In the genomic region with DNA sequence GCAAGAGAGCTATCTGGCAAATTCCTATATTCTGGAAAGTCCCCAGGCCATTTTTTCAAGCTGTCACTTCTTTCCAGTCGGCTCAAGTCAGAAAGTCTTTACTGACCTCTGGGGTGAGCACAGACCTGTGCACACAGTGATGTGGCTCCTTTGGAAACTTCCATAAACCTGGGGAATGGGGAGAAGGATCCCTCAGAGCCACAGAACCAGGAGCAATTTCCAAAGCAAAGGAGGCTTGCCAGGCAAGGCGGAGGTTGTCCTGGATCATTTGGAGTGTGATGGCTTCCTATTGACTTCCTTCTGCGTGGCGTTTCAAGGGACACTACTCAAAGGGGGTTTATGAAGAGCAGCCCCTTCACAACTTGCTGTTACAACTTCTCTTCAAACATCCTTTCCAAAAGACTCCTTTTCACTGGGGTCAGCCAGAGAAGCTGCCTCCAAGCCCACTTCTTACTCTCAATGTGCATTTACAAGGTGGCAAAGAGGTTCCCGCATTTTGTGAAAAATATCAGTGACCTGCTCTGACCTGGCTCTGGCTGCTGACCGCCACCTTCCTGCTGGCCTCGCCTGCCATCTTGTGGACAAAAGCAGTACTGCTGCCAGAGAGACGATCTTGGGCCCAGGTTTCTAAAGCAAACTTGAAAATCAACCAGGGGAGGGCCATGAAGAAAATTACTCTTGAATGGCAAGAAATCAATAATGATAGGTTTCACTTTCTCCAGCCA, we compare ENCODE assay signal across 1 cellular context.
TF ChIP-seq lines count a peak whose summit lies in the region.

No MANE protein-coding gene starts in this region.

TF ChIP-seq in HepG2, 621 proteins besides CTCF, POLR2A, EP300 and RAD21 (continued from another document and continues in another):
- TF ChIP-seq, protein P1, sequence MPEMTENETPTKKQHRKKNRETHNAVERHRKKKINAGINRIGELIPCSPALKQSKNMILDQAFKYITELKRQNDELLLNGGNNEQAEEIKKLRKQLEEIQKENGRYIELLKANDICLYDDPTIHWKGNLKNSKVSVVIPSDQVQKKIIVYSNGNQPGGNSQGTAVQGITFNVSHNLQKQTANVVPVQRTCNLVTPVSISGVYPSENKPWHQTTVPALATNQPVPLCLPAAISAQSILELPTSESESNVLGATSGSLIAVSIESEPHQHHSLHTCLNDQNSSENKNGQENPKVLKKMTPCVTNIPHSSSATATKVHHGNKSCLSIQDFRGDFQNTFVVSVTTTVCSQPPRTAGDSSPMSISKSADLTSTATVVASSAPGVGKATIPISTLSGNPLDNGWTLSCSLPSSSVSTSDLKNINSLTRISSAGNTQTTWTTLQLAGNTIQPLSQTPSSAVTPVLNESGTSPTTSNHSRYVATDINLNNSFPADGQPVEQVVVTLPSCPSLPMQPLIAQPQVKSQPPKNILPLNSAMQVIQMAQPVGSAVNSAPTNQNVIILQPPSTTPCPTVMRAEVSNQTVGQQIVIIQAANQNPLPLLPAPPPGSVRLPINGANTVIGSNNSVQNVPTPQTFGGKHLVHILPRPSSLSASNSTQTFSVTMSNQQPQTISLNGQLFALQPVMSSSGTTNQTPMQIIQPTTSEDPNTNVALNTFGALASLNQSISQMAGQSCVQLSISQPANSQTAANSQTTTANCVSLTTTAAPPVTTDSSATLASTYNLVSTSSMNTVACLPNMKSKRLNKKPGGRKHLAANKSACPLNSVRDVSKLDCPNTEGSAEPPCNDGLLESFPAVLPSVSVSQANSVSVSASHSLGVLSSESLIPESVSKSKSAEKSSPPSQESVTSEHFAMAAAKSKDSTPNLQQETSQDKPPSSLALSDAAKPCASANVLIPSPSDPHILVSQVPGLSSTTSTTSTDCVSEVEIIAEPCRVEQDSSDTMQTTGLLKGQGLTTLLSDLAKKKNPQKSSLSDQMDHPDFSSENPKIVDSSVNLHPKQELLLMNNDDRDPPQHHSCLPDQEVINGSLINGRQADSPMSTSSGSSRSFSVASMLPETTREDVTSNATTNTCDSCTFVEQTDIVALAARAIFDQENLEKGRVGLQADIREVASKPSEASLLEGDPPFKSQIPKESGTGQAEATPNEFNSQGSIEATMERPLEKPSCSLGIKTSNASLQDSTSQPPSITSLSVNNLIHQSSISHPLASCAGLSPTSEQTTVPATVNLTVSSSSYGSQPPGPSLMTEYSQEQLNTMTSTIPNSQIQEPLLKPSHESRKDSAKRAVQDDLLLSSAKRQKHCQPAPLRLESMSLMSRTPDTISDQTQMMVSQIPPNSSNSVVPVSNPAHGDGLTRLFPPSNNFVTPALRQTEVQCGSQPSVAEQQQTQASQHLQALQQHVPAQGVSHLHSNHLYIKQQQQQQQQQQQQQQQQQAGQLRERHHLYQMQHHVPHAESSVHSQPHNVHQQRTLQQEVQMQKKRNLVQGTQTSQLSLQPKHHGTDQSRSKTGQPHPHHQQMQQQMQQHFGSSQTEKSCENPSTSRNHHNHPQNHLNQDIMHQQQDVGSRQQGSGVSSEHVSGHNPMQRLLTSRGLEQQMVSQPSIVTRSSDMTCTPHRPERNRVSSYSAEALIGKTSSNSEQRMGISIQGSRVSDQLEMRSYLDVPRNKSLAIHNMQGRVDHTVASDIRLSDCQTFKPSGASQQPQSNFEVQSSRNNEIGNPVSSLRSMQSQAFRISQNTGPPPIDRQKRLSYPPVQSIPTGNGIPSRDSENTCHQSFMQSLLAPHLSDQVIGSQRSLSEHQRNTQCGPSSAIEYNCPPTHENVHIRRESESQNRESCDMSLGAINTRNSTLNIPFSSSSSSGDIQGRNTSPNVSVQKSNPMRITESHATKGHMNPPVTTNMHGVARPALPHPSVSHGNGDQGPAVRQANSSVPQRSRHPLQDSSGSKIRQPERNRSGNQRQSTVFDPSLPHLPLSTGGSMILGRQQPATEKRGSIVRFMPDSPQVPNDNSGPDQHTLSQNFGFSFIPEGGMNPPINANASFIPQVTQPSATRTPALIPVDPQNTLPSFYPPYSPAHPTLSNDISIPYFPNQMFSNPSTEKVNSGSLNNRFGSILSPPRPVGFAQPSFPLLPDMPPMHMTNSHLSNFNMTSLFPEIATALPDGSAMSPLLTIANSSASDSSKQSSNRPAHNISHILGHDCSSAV (CRISPR knock-in tag; IDR thresholded peaks at IDR 0.05; ENCODE audit: borderline replicate concordance): no peak
- TF ChIP-seq, protein P2, sequence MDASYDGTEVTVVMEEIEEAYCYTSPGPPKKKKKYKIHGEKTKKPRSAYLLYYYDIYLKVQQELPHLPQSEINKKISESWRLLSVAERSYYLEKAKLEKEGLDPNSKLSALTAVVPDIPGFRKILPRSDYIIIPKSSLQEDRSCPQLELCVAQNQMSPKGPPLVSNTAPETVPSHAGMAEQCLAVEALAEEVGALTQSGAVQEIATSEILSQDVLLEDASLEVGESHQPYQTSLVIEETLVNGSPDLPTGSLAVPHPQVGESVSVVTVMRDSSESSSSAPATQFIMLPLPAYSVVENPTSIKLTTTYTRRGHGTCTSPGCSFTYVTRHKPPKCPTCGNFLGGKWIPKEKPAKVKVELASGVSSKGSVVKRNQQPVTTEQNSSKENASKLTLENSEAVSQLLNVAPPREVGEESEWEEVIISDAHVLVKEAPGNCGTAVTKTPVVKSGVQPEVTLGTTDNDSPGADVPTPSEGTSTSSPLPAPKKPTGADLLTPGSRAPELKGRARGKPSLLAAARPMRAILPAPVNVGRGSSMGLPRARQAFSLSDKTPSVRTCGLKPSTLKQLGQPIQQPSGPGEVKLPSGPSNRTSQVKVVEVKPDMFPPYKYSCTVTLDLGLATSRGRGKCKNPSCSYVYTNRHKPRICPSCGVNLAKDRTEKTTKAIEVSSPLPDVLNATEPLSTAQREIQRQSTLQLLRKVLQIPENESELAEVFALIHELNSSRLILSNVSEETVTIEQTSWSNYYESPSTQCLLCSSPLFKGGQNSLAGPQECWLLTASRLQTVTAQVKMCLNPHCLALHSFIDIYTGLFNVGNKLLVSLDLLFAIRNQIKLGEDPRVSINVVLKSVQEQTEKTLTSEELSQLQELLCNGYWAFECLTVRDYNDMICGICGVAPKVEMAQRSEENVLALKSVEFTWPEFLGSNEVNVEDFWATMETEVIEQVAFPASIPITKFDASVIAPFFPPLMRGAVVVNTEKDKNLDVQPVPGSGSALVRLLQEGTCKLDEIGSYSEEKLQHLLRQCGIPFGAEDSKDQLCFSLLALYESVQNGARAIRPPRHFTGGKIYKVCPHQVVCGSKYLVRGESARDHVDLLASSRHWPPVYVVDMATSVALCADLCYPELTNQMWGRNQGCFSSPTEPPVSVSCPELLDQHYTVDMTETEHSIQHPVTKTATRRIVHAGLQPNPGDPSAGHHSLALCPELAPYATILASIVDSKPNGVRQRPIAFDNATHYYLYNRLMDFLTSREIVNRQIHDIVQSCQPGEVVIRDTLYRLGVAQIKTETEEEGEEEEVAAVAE (CRISPR knock-in tag; IDR thresholded peaks at IDR 0.05; ENCODE audit: borderline replicate concordance): peak; percentile 59; the same call in 1 of the 2 replicates
- no peak for TF ChIP-seq ZNF143 (CRISPR knock-in tag; IDR thresholded peaks at IDR 0.05)
- no peak for TF ChIP-seq BHLHE40 (IDR thresholded peaks at IDR 0.05; ENCODE audit: low read length)
- no peak; the same call in 1 of the 2 replicates for TF ChIP-seq FOXJ3 (CRISPR knock-in tag; IDR thresholded peaks at IDR 0.05; ENCODE audit: borderline replicate concordance)
- no peak for TF ChIP-seq ZNF652 (CRISPR knock-in tag; IDR thresholded peaks at IDR 0.05; ENCODE audit: borderline replicate concordance, low read depth)
- no peak for TF ChIP-seq PPARG (CRISPR knock-in tag; conservative IDR thresholded peaks at IDR 0.05)
- no peak for TF ChIP-seq ZNF780A (CRISPR knock-in tag; IDR thresholded peaks at IDR 0.05)
- TF ChIP-seq ZNF3 (CRISPR knock-in tag; IDR thresholded peaks at IDR 0.05): no peak
- no peak for TF ChIP-seq DNMT3B (CRISPR knock-in tag; conservative IDR thresholded peaks at IDR 0.05)
- no peak for TF ChIP-seq CHD2 (IDR thresholded peaks at IDR 0.05; ENCODE audit: low read depth, low read length)
- no peak for TF ChIP-seq ZNF317 (CRISPR knock-in tag; IDR thresholded peaks at IDR 0.05)
- no peak for TF ChIP-seq ZNF660 (CRISPR knock-in tag; IDR thresholded peaks at IDR 0.05; ENCODE audit: borderline replicate concordance, low read depth)
- TF ChIP-seq MBD4 (IDR thresholded peaks at IDR 0.05; ENCODE audit: borderline replicate concordance, low read length): no peak
- no peak for TF ChIP-seq PAF1 (CRISPR knock-in tag; IDR thresholded peaks at IDR 0.05)
- TF ChIP-seq, protein P3, sequence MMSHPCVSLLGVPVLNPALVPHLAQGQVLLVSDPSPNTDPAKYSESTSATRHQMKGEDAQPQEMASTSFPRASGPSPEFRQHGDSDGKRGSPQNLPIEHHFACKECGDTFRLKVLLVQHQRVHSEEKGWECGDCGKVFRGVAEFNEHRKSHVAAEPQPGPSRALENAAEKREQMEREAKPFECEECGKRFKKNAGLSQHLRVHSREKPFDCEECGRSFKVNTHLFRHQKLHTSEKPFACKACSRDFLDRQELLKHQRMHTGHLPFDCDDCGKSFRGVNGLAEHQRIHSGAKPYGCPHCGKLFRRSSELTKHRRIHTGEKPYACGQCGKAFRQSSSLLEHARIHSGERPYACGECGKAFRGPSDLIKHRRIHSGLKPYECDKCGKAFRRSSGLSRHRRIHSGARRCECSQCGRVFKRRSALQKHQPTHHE (CRISPR knock-in tag; IDR thresholded peaks at IDR 0.05; ENCODE audit: borderline replicate concordance): no peak
- TF ChIP-seq RXRA (CRISPR knock-in tag; IDR thresholded peaks at IDR 0.05): peak; percentile 99
- no peak for TF ChIP-seq PLRG1 (conservative IDR thresholded peaks at IDR 0.05)
- TF ChIP-seq ZNF367 (CRISPR knock-in tag; IDR thresholded peaks at IDR 0.05; ENCODE audit: borderline replicate concordance): no peak
- 0 out of 2 replicates have a peak, but pooled peaks have one; percentile 12 for TF ChIP-seq ZNF263 (CRISPR knock-in tag; IDR thresholded peaks at IDR 0.05)
- TF ChIP-seq, protein P4, sequence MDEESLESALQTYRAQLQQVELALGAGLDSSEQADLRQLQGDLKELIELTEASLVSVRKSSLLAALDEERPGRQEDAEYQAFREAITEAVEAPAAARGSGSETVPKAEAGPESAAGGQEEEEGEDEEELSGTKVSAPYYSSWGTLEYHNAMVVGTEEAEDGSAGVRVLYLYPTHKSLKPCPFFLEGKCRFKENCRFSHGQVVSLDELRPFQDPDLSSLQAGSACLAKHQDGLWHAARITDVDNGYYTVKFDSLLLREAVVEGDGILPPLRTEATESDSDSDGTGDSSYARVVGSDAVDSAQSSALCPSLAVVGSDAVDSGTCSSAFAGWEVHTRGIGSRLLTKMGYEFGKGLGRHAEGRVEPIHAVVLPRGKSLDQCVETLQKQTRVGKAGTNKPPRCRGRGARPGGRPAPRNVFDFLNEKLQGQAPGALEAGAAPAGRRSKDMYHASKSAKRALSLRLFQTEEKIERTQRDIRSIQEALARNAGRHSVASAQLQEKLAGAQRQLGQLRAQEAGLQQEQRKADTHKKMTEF (CRISPR knock-in tag; IDR thresholded peaks at IDR 0.05): peak; percentile 41
- TF ChIP-seq HOXA9 (CRISPR knock-in tag; IDR thresholded peaks at IDR 0.05; ENCODE audit: borderline replicate concordance): no peak
- TF ChIP-seq ZMYM2 (CRISPR knock-in tag; IDR thresholded peaks at IDR 0.05): no peak
- TF ChIP-seq, protein P5, sequence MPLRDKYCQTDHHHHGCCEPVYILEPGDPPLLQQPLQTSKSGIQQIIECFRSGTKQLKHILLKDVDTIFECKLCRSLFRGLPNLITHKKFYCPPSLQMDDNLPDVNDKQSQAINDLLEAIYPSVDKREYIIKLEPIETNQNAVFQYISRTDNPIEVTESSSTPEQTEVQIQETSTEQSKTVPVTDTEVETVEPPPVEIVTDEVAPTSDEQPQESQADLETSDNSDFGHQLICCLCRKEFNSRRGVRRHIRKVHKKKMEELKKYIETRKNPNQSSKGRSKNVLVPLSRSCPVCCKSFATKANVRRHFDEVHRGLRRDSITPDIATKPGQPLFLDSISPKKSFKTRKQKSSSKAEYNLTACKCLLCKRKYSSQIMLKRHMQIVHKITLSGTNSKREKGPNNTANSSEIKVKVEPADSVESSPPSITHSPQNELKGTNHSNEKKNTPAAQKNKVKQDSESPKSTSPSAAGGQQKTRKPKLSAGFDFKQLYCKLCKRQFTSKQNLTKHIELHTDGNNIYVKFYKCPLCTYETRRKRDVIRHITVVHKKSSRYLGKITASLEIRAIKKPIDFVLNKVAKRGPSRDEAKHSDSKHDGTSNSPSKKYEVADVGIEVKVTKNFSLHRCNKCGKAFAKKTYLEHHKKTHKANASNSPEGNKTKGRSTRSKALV (CRISPR knock-in tag; IDR thresholded peaks at IDR 0.05): no peak
- TF ChIP-seq, protein P6, sequence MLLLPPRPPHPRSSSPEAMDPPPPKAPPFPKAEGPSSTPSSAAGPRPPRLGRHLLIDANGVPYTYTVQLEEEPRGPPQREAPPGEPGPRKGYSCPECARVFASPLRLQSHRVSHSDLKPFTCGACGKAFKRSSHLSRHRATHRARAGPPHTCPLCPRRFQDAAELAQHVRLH (CRISPR knock-in tag; IDR thresholded peaks at IDR 0.05; ENCODE audit: borderline replicate concordance, low read depth): no peak; the same call in 1 of the 2 replicates
- TF ChIP-seq ZNF24 (IDR thresholded peaks at IDR 0.05): no peak
- peak; percentile 33; the same call in 1 of the 2 replicates for TF ChIP-seq ZFY (CRISPR knock-in tag; IDR thresholded peaks at IDR 0.05)
- peak; percentile 52 for TF ChIP-seq JARID2 (CRISPR knock-in tag; IDR thresholded peaks at IDR 0.05; ENCODE audit: insufficient replicate concordance)
- TF ChIP-seq, protein P7, sequence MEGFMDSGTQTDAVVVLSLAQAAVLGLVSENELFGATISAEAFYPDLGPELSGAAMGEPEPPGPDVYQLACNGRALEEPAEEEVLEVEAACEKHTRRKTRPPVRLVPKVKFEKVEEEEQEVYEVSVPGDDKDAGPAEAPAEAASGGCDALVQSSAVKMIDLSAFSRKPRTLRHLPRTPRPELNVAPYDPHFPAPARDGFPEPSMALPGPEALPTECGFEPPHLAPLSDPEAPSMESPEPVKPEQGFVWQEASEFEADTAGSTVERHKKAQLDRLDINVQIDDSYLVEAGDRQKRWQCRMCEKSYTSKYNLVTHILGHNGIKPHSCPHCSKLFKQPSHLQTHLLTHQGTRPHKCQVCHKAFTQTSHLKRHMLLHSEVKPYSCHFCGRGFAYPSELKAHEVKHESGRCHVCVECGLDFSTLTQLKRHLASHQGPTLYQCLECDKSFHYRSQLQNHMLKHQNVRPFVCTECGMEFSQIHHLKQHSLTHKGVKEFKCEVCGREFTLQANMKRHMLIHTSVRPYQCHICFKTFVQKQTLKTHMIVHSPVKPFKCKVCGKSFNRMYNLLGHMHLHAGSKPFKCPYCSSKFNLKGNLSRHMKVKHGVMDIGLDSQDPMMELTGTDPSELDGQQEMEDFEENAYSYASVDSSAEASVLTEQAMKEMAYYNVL (CRISPR knock-in tag; IDR thresholded peaks at IDR 0.05; ENCODE audit: borderline replicate concordance): no peak; the same call in 1 of the 2 replicates
- no peak for TF ChIP-seq RBAK (CRISPR knock-in tag; IDR thresholded peaks at IDR 0.05)
- TF ChIP-seq ARID2 (CRISPR knock-in tag; IDR thresholded peaks at IDR 0.05; ENCODE audit: borderline replicate concordance): no peak
- TF ChIP-seq ZC3H4 (CRISPR knock-in tag; IDR thresholded peaks at IDR 0.05; ENCODE audit: borderline replicate concordance): no peak
- peak; percentile 87; the same call in 1 of the 2 replicates for TF ChIP-seq ZNF772 (CRISPR knock-in tag; IDR thresholded peaks at IDR 0.05)
- TF ChIP-seq SIN3B (IDR thresholded peaks at IDR 0.05; ENCODE audit: low read length): no peak
- no peak for TF ChIP-seq ZFX (CRISPR knock-in tag; IDR thresholded peaks at IDR 0.05; ENCODE audit: low read depth)
- TF ChIP-seq POGZ (CRISPR knock-in tag; IDR thresholded peaks at IDR 0.05): no peak; the same call in 1 of the 2 replicates
- TF ChIP-seq ZNF205 (CRISPR knock-in tag; IDR thresholded peaks at IDR 0.05): 0 out of 2 replicates have a peak, but pooled peaks have one; percentile 17
- 0 out of 2 replicates have a peak, but pooled peaks have one; percentile 5 for TF ChIP-seq ZNF124 (CRISPR knock-in tag; IDR thresholded peaks at IDR 0.05)
- TF ChIP-seq ARNT (IDR thresholded peaks at IDR 0.05): no peak
- no peak for TF ChIP-seq NFE2 (CRISPR knock-in tag; IDR thresholded peaks at IDR 0.05)
- no peak for TF ChIP-seq ZNF180 (CRISPR knock-in tag; IDR thresholded peaks at IDR 0.05; ENCODE audit: borderline replicate concordance, low read depth)
